ENCODE assay signal across 14 cellular contexts in genomic region chr20:59122377-59122932, GRCh38. TPM values are rescaled to one million over a fixed set of nuclear protein-coding genes. Genes with fewer than 3 reads are reported as not detected.
A peak's percentile ranks its signal among the peaks of the same experiment; 100 is the strongest.
DNase-seq lines count a peak whose midpoint lies in the region; ATAC-seq and TF ChIP-seq lines count a peak whose summit lies in the region.
"Had no signal": no experiment of that assay in that cellular context is flagged by ENCODE, and none has a peak within 500 bp of the region (broad histone marks: within the 10 kb centered on the region; RNA-seq: fewer than 3 reads in every experiment).

No MANE protein-coding gene starts in this region.

- H3K27ac Mint-ChIP-seq in activated CD4-positive, alpha-beta memory T cell treated with anti-CD3 and anti-CD28 coated beads, Interleukin-2, amount 10 ng/mL, durations not matched to agents 7 days and 5 days: peak overlapping the region; percentile 83
- peak overlapping the region; percentile 94 for H3K27ac Mint-ChIP-seq in endothelial cell (ENCODE audit: unreplicated experiment)

- peak overlapping the region; percentile 57 for H3K4me3 Mint-ChIP-seq in activated CD4-positive, alpha-beta memory T cell treated with anti-CD3 and anti-CD28 coated beads, Interleukin-2, amount 10 ng/mL, durations not matched to agents 7 days and 5 days
- H3K4me3 Mint-ChIP-seq in endothelial cell (ENCODE audit: unreplicated experiment): no peak overlapping the region

- H3K4me1 ChIP-seq in sigmoid colon: no peaks in the 10 kb centered on the region
- H3K4me1 ChIP-seq: breast epithelium had no signal

- peaks cover 52% of the 10 kb centered on the region for H3K4me1 Mint-ChIP-seq in activated CD4-positive, alpha-beta memory T cell treated with anti-CD3 and anti-CD28 coated beads, Interleukin-2, amount 10 ng/mL, durations not matched to agents 7 days and 5 days
- H3K4me1 Mint-ChIP-seq in endothelial cell (ENCODE audit: unreplicated experiment): peaks cover 20% of the 10 kb centered on the region

- H3K27ac ChIP-seq in sigmoid colon: no peak overlapping the region
- H3K27ac ChIP-seq: breast epithelium had no signal

- intact Hi-C loops in sigmoid colon (cut with DNase I): no loop called here

- TF ChIP-seq EP300 in sigmoid colon (IDR thresholded peaks at IDR 0.05): no peak

- CTCF ChIA-PET in activated CD4-positive, alpha-beta memory T cell treated with anti-CD3 and anti-CD28 coated beads, Interleukin-2, amount 10 ng/mL, durations not matched to agents 7 days and 5 days (lab: Charles Lee): interaction anchor here (0.9 to 2.9 kb wide), 9 partner anchors 13 to 98 kb away, joined by 3 to 19 read pairs (median 5); no protein-coding TSS in a partner anchor

- no peaks in the 10 kb centered on the region for H3K27me3 ChIP-seq in sigmoid colon
- H3K27me3 ChIP-seq: breast epithelium had no signal

- H3K9me3 Mint-ChIP-seq in activated CD4-positive, alpha-beta memory T cell treated with anti-CD3 and anti-CD28 coated beads, Interleukin-2, amount 10 ng/mL, durations not matched to agents 7 days and 5 days: peaks cover 10% of the 10 kb centered on the region
- H3K9me3 Mint-ChIP-seq in endothelial cell (ENCODE audit: unreplicated experiment): no peaks in the 10 kb centered on the region

- no peak for TF ChIP-seq POLR2A in sigmoid colon (IDR thresholded peaks at IDR 0.05)

- WGBS in sigmoid colon, 2 donors: 64 to 83% methylated on average over 6 of the region's 6 CpGs

- no peak overlapping the region for H3K4me3 ChIP-seq in sigmoid colon
- H3K4me3 ChIP-seq: breast epithelium had no signal

- no peaks in the 10 kb centered on the region for H3K36me3 ChIP-seq in sigmoid colon
- H3K36me3 ChIP-seq: breast epithelium had no signal

- no peak for TF ChIP-seq CTCF in endothelial cell (IDR thresholded peaks at IDR 0.05; ENCODE audit: unreplicated experiment)
- no peak for TF ChIP-seq CTCF in sigmoid colon (IDR thresholded peaks at IDR 0.05)
- TF ChIP-seq CTCF in GM20000 (IDR thresholded peaks at IDR 0.05; ENCODE audit: extremely low read depth, missing control alignments): no peak

- peak; percentile 47 for ATAC-seq in stimulated activated naive CD8-positive, alpha-beta T cell treated with anti-CD3 and anti-CD28 coated beads, Interleukin-15, Interleukin-2, amounts not matched to agents 100 U/mL and 50 U/mL, for 24 hours
- ATAC-seq in GM21737 (IDR thresholded peaks at IDR 0.05; ENCODE audit: unreplicated experiment): no peak
- ATAC-seq: left lobe of liver, PC-3 had no signal

- peaks cover 0 to 2% (median 0%) of the 10 kb centered on the region in 4 donors for H3K9me3 ChIP-seq in sigmoid colon
- H3K9me3 ChIP-seq: breast epithelium had no signal

- peaks cover 15% of the 10 kb centered on the region for H3K27me3 Mint-ChIP-seq in activated CD4-positive, alpha-beta memory T cell treated with anti-CD3 and anti-CD28 coated beads, Interleukin-2, amount 10 ng/mL, durations not matched to agents 7 days and 5 days
- peaks cover 3% of the 10 kb centered on the region for H3K27me3 Mint-ChIP-seq in endothelial cell (ENCODE audit: unreplicated experiment)

- peak; percentile 51 for DNase-seq in activated T-cell treated with anti-CD3 and anti-CD28 coated beads, Interleukin-2, amount 50 U/mL, for 1 hour
- no peak for DNase-seq in activated T-cell treated with anti-CD3 and anti-CD28 coated beads for 4 hours
- no peak for DNase-seq in activated CD4-positive, alpha-beta memory T cell treated with anti-CD3 and anti-CD28 coated beads, Interleukin-2, amount 10 ng/mL, durations not matched to agents 7 days and 5 days
- DNase-seq in endothelial cell (ENCODE audit: low spot score): no peak
- DNase-seq in stimulated activated naive CD8-positive, alpha-beta T cell treated with anti-CD3 and anti-CD28 coated beads, Interleukin-15, Interleukin-2, amounts not matched to agents 100 U/mL and 50 U/mL, for 24 hours: peak; percentile 31
- no peak for DNase-seq in sigmoid colon
- DNase-seq in GM20000 (ENCODE audit: low spot score): no peak
- DNase-seq: NCI-H226, PC-3 had no signal

- POLR2A ChIA-PET in activated CD4-positive, alpha-beta memory T cell treated with anti-CD3 and anti-CD28 coated beads, Interleukin-2, amount 10 ng/mL, durations not matched to agents 7 days and 5 days (lab: Charles Lee): interaction anchor here (0.9 to 3.7 kb wide), 14 partner anchors 10 to 90 kb away, joined by 3 to 26 read pairs (median 4); partner anchors contain the start of genes ATP5F1E and ZNF831

- H3K36me3 Mint-ChIP-seq in activated CD4-positive, alpha-beta memory T cell treated with anti-CD3 and anti-CD28 coated beads, Interleukin-2, amount 10 ng/mL, durations not matched to agents 7 days and 5 days (ENCODE audit: low read depth): peaks cover 4% of the 10 kb centered on the region
- H3K36me3 Mint-ChIP-seq in endothelial cell (ENCODE audit: low read depth, unreplicated experiment): no peaks in the 10 kb centered on the region

RNA-seq across cellular contexts. Expression of gene ZNF831, which starts 41.2 kb away (rescaled TPM):
- 10 to 100 TPM; 12.1 to 12.7 TPM for total RNA-seq in activated CD4-positive, alpha-beta memory T cell treated with anti-CD3 and anti-CD28 coated beads, Interleukin-2, amount 10 ng/mL, durations not matched to agents 7 days and 5 days
- 0.56 TPM for total RNA-seq in endothelial cell (ENCODE audit: unreplicated experiment)
- total RNA-seq in sigmoid colon: 1 to 10 TPM in 1 of 4 donors, under 1 TPM in 3; 0.27 to 1.8 (median 0.50) TPM
- polyA plus RNA-seq in sigmoid colon: 1 to 10 TPM in 1 of 3 donors, under 1 TPM in 1, not detected in 1; under 0.01 to 4.4 TPM
- total RNA-seq: endothelial cell of umbilical vein, PC-3 had no signal
- polyA plus RNA-seq: AG04450, endothelial cell of umbilical vein had no signal

Comparison
In these comparisons a context has a peak if more than half of its experiments do, and no peak if none do; other contexts are left out.
1. DNase-seq: peak in activated T-cell treated with anti-CD3 and anti-CD28 coated beads, Interleukin-2, amount 50 U/mL, for 1 hour (single experiment) and stimulated activated naive CD8-positive, alpha-beta T cell treated with anti-CD3 and anti-CD28 coated beads, Interleukin-15, Interleukin-2, amounts not matched to agents 100 U/mL and 50 U/mL, for 24 hours (single experiment); none in activated T-cell treated with anti-CD3 and anti-CD28 coated beads for 4 hours (single experiment), activated CD4-positive, alpha-beta memory T cell treated with anti-CD3 and anti-CD28 coated beads, Interleukin-2, amount 10 ng/mL, durations not matched to agents 7 days and 5 days (single experiment), endothelial cell (single experiment), sigmoid colon (single experiment) and GM20000 (single experiment).